In genomic region chr18:12656671-12657047, GRCh38 we compare ENCODE assay signal across 8 cellular contexts. TPM values are rescaled to one million over a fixed set of nuclear protein-coding genes. Genes with fewer than 3 reads are reported as not detected.
A peak's percentile ranks its signal among the peaks of the same experiment; 100 is the strongest.
DNase-seq lines count a peak whose midpoint lies in the region; ATAC-seq and TF ChIP-seq lines count a peak whose summit lies in the region.

No MANE protein-coding gene starts in this region.

- no peak for TF ChIP-seq CTCF in Calu3 (IDR thresholded peaks at IDR 0.05; ENCODE audit: unreplicated experiment)

- peaks cover 67% of the 10 kb centered on the region for H3K36me3 Mint-ChIP-seq in Calu3 (ENCODE audit: insufficient read depth, unreplicated experiment)
- H3K36me3 Mint-ChIP-seq in naive thymus-derived CD8-positive, alpha-beta T cell, result peaks cover 0 to 2% (median 0%) of the 10 kb centered on the region in 3 donors

- H3K27ac Mint-ChIP-seq in Calu3 (ENCODE audit: unreplicated experiment), result peak overlapping the region; percentile 78
- H3K27ac Mint-ChIP-seq in naive thymus-derived CD8-positive, alpha-beta T cell, result peak overlapping the region in 4 of 10 donors; percentile 3 to 66 (median 58)

- no peaks in the 10 kb centered on the region for H3K27me3 Mint-ChIP-seq in Calu3 (ENCODE audit: unreplicated experiment)
- H3K27me3 Mint-ChIP-seq in naive thymus-derived CD8-positive, alpha-beta T cell, result peaks cover 2 to 30% (median 18%) of the 10 kb centered on the region in 5 donors

- peak overlapping the region; percentile 44 to 47 for H3K9ac ChIP-seq in duodenal mucosa (ENCODE audit: low read depth in 1 of 2, low read length in 2 of 2)

- POLR2A ChIA-PET in naive thymus-derived CD8-positive, alpha-beta T cell (lab: Charles Lee), result no interaction called here

- CTCF ChIA-PET in Calu3 (lab: Charles Lee), result no interaction called here

- no peak for DNase-seq in Calu3
- DNase-seq in NCI-H69 (lab: John Stamatoyannopoulos, UW), result peak; percentile 59
- DNase-seq in naive thymus-derived CD8-positive, alpha-beta T cell, result no peak
- no peak for DNase-seq in NCI-H2081 treated with DMSO at 0.1 percent for 48 hours (lab: John Stamatoyannopoulos, UW)
- no peak for DNase-seq in stimulated activated CD4-positive, alpha-beta T cell treated with anti-CD3 and anti-CD28 coated beads, Interleukin-1b, Interleukin-23, amount 100 ng/mL, for 48 hours
- no peak for DNase-seq in occipital lobe (lab: John Stamatoyannopoulos, UW)

- H3K4me1 ChIP-seq in duodenal mucosa (ENCODE audit: control insufficient read depth in 1 of 2, insufficient read depth in 2 of 2, low read length in 2 of 2), result peaks cover 7 to 8% of the 10 kb centered on the region in 2 donors

- no peaks in the 10 kb centered on the region for H3K36me3 ChIP-seq in duodenal mucosa (ENCODE audit: control insufficient read depth in 1 of 2, insufficient read depth in 2 of 2, low read length in 2 of 2)

- intact Hi-C loops in Calu3 (cut with micrococcal nuclease; ENCODE audit: unreplicated experiment), result loop anchor here (10.0 kb wide), 1 partner anchor 162 kb away; no protein-coding TSS in a partner anchor

- no peaks in the 10 kb centered on the region for H3K9me3 Mint-ChIP-seq in Calu3 (ENCODE audit: low read depth, unreplicated experiment)
- H3K9me3 Mint-ChIP-seq in naive thymus-derived CD8-positive, alpha-beta T cell, result no peaks in the 10 kb centered on the region

- peaks cover 5 to 13% of the 10 kb centered on the region in 2 donors for H3K27me3 ChIP-seq in duodenal mucosa (ENCODE audit: control insufficient read depth in 1 of 2, insufficient read depth in 2 of 2, low read length in 2 of 2)

- H3K4me1 Mint-ChIP-seq in Calu3 (ENCODE audit: low read depth, unreplicated experiment), result peaks cover 50% of the 10 kb centered on the region
- H3K4me1 Mint-ChIP-seq in naive thymus-derived CD8-positive, alpha-beta T cell, result peaks cover 3 to 19% (median 13%) of the 10 kb centered on the region in 4 donors

- ATAC-seq in naive thymus-derived CD8-positive, alpha-beta T cell, result no peak
- no peak for ATAC-seq in HG03565 (IDR thresholded peaks at IDR 0.05; ENCODE audit: unreplicated experiment)

- no peaks in the 10 kb centered on the region for H3K9me3 ChIP-seq in duodenal mucosa (ENCODE audit: control insufficient read depth in 1 of 2, low read length in 2 of 2)

- H3K27ac ChIP-seq in duodenal mucosa (ENCODE audit: low read depth, low read length), result peak overlapping the region; percentile 56

- no TSS peak for BruUV-seq in Calu3 (replicated peaks; lab: Mats Ljungman, UMichigan)

- H3K4me3 ChIP-seq in duodenal mucosa (ENCODE audit: low read depth in 1 of 2, low read length in 2 of 2), result peak overlapping the region; percentile 60 to 66

- peak overlapping the region; percentile 54 for H3K4me3 Mint-ChIP-seq in Calu3 (ENCODE audit: low read depth, unreplicated experiment)
- peak overlapping the region; percentile 53 to 88 (median 84) for H3K4me3 Mint-ChIP-seq in naive thymus-derived CD8-positive, alpha-beta T cell

RNA-seq across cellular contexts. Expression of gene SPIRE1, which starts 1.2 kb away (rescaled TPM):
- total RNA-seq in Calu3 (2022) (91.7 and 98.6 TPM in 2 replicates), occipital lobe (128 TPM)
- total RNA-seq in naive thymus-derived CD8-positive, alpha-beta T cell, result 1 to 10 TPM; 2.2 to 3.5 TPM
- polyA plus RNA-seq in naive thymus-derived CD8-positive, alpha-beta T cell, result 1 to 10 TPM in 1 of 3 donors, under 1 TPM in 1, not detected in 1; 0.46 to 1.2 TPM

RNA-seq across cellular contexts. Expression of gene CEP76, which starts 45.9 kb away (rescaled TPM):
- total RNA-seq in Calu3 (2022), result 10.1 and 12.7 TPM in 2 replicates
- 10 to 100 TPM; 11.0 to 11.9 TPM for total RNA-seq in naive thymus-derived CD8-positive, alpha-beta T cell
- polyA plus RNA-seq in naive thymus-derived CD8-positive, alpha-beta T cell, result 1 to 10 TPM; 2.9 to 7.3 (median 4.0) TPM
- 22.5 TPM for total RNA-seq in occipital lobe

RNA-seq across cellular contexts. Expression of gene PSMG2, which starts 46.2 kb away (rescaled TPM):
- total RNA-seq in Calu3 (2022) (78.6 and 89.6 TPM in 2 replicates), occipital lobe (73.2 TPM)
- total RNA-seq in naive thymus-derived CD8-positive, alpha-beta T cell, result 10 to 100 TPM; 70.7 to 79.0 TPM
- polyA plus RNA-seq in naive thymus-derived CD8-positive, alpha-beta T cell, result 100 to 1,000 TPM; 110 to 117 (median 113) TPM

Comparison
In these comparisons a context has a peak if more than half of its experiments do, and no peak if none do; other contexts are left out.
1. RNA of gene SPIRE1, which starts 1.2 kb away (total RNA-seq): 128 TPM in occipital lobe (single experiment) and 91.7 to 98.6 TPM in Calu3; 2.2 to 3.5 TPM in naive thymus-derived CD8-positive, alpha-beta T cell; every median in the first group is over 10 times any median in the second.